In the genomic region with DNA sequence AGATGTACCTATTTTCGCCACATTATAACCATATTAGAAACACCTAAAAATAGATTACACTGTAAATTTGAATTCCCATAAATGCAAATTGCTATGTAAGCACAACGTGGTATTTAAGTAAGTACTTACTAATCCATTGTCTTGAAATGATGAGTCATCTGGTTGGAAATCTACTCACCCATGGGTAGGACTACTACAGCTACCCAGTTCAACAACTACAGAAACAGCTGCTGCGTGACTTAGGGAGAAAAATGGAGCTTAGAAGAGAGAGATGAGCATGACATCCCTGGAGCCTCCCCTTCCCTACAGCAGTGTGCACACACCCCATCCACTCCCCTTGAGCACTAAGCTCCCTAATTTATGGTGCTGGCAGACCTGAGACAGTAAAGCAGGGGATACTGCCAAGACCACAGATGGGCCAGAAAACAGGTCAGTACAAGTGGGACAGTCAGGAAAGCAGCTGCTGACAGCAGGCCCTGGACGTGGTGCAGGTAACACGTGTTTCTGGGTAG, we compare ENCODE assay signal across 11 cellular contexts. TPM values are rescaled to one million over a fixed set of nuclear protein-coding genes. Genes with fewer than 3 reads are reported as not detected.
DNase-seq lines count a peak whose midpoint lies in the region; ATAC-seq, FAIRE-seq and TF ChIP-seq lines count a peak whose summit lies in the region.
"Had no signal": no experiment of that assay in that cellular context is flagged by ENCODE, and none has a peak within 500 bp of the region (broad histone marks: within the 10 kb centered on the region; RNA-seq: fewer than 3 reads in every experiment).

No MANE protein-coding gene starts in this region.

- no peak for FAIRE-seq in endothelial cell of umbilical vein (lab: Jason Lieb, UNC)

- H3K79me2 ChIP-seq in endothelial cell of umbilical vein (ENCODE audit: control insufficient read depth, insufficient read depth, low read length): no peaks in the 10 kb centered on the region

- no peaks in the 10 kb centered on the region for H3K9me3 ChIP-seq in endothelial cell of umbilical vein (replicated peaks; ENCODE audit: control insufficient read depth, insufficient read depth, low read length)

- peaks cover 0 to 2% of the 10 kb centered on the region in 2 experiments for H3K27me3 ChIP-seq in endothelial cell of umbilical vein (ENCODE audit: control insufficient read depth in 2 of 2, insufficient read depth in 2 of 2, low read length in 2 of 2)

- no peak overlapping the region for H2AFZ ChIP-seq in endothelial cell of umbilical vein (ENCODE audit: low read depth, low read length)

- H3K9me1 ChIP-seq in endothelial cell of umbilical vein (replicated peaks; ENCODE audit: control insufficient read depth, extremely low read depth, insufficient read depth, low read length): no peaks in the 10 kb centered on the region

- CTCF ChIA-PET in endothelial cell of umbilical vein (lab: Charles Lee): interaction anchor here (0.8 kb wide), 1 partner anchor 33 kb away, joined by 3 read pairs; a partner anchor contains a TSS

- no peaks in the 10 kb centered on the region for H3K4me1 ChIP-seq in endothelial cell of umbilical vein (ENCODE audit: control insufficient read depth, extremely low read depth, insufficient read depth, low read length)

- dilution Hi-C loops in endothelial cell of umbilical vein (cut with MboI; ENCODE audit: extremely low pct_ligation_motif_present, low sequenced_read_pairs): no loop called here

- TF ChIP-seq POLR2A in endothelial cell of umbilical vein (IDR thresholded peaks at IDR 0.05; ENCODE audit: low read depth, low read length): no peak

- H3K4me2 ChIP-seq in endothelial cell of umbilical vein (ENCODE audit: insufficient read depth, low read length): no peak overlapping the region

- TF ChIP-seq CTCF in endothelial cell of umbilical vein (IDR thresholded peaks at IDR 0.05; ENCODE audit: extremely low read depth in 1 of 2, insufficient read depth in 1 of 2, low read depth in 1 of 2, low read length in 2 of 2): no peak

- intact Hi-C loops in endothelial cell of umbilical vein (cut with micrococcal nuclease): no loop called here

- no peak overlapping the region for H3K4me3 ChIP-seq in endothelial cell of umbilical vein (replicated peaks in 1 of 3; ENCODE audit: insufficient read depth in 1 of 3, low read depth in 1 of 3, low read length in 3 of 3)

- H3K27ac ChIP-seq in endothelial cell of umbilical vein (ENCODE audit: insufficient read depth, low read depth, low read length): no peak overlapping the region

- no TSS peak for BruUV-seq in endothelial cell of umbilical vein (replicated peaks; lab: Mats Ljungman, UMichigan)

- H3K9ac ChIP-seq in endothelial cell of umbilical vein (replicated peaks; ENCODE audit: extremely low read depth, insufficient read depth, low read length): no peak overlapping the region

- ATAC-seq in GM21423 (IDR thresholded peaks at IDR 0.05; ENCODE audit: unreplicated experiment) (peak; percentile 29), HG02970 (IDR thresholded peaks at IDR 0.05; ENCODE audit: low FRiP score, unreplicated experiment) (no peak), HG03108 (IDR thresholded peaks at IDR 0.05; ENCODE audit: unreplicated experiment) (no peak), HG03571 (IDR thresholded peaks at IDR 0.05; ENCODE audit: unreplicated experiment) (no peak)

- H4K20me1 ChIP-seq in endothelial cell of umbilical vein (replicated peaks; ENCODE audit: control insufficient read depth, extremely low read depth, insufficient read depth, low read length): no peaks in the 10 kb centered on the region

- POLR2A ChIA-PET in endothelial cell of umbilical vein (lab: Charles Lee): no interaction called here

- peak; percentile 68 for DNase-seq in COLO829 (ENCODE audit: low spot score)
- peak; percentile 24 for DNase-seq in NCI-H146 (lab: John Stamatoyannopoulos, UW)
- DNase-seq in endothelial cell of umbilical vein (ENCODE audit: low read depth, low spot score): peak; percentile 18
- DNase-seq in activated effector memory CD4-positive, alpha-beta T cell treated with Interleukin-2 at 50 U/mL for 16 hours: no peak
- DNase-seq: activated T-cell treated with anti-CD3 and anti-CD28 coated beads for 4 hours, hippocampal formation, NCI-H1048 had no signal

- no peaks in the 10 kb centered on the region for H3K36me3 ChIP-seq in endothelial cell of umbilical vein (ENCODE audit: control insufficient read depth in 2 of 2, extremely low read depth in 1 of 2, insufficient read depth in 2 of 2, low read length in 2 of 2)

TF ChIP-seq in endothelial cell of umbilical vein, 7 proteins besides CTCF, POLR2A, EP300 and RAD21:
- TF ChIP-seq FOS (IDR thresholded peaks at IDR 0.05; ENCODE audit: borderline replicate concordance, insufficient read depth, low read length): peak; percentile 68
- no peak for TF ChIP-seq POLR2AphosphoS5 (IDR thresholded peaks at IDR 0.05; ENCODE audit: insufficient read depth, low read depth, low read length)
- TF ChIP-seq JUN (IDR thresholded peaks at IDR 0.05; ENCODE audit: borderline replicate concordance, insufficient read depth, insufficient read length, low read depth): peak; percentile 87
- no peak for TF ChIP-seq EZH2 (IDR thresholded peaks at IDR 0.05; ENCODE audit: borderline replicate concordance, low read depth, low read length, severe bottlenecking)
- TF ChIP-seq MYC (IDR thresholded peaks at IDR 0.05; ENCODE audit: low read depth, low read length): no peak
- TF ChIP-seq, protein P1, sequence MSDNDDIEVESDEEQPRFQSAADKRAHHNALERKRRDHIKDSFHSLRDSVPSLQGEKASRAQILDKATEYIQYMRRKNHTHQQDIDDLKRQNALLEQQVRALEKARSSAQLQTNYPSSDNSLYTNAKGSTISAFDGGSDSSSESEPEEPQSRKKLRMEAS (IDR thresholded peaks at IDR 0.05; ENCODE audit: insufficient read depth, insufficient read length): no peak
- TF ChIP-seq GATA2 (IDR thresholded peaks at IDR 0.05; ENCODE audit: insufficient read depth, insufficient read length, low read depth, low read length): no peak

RNA-seq across cellular contexts. Expression of a gene that starts 26.9 kb away (rescaled TPM):
- total RNA-seq in endothelial cell of umbilical vein: 0.90 and 2.0 TPM in 2 replicates
- 0.07 and 0.08 TPM in 2 replicates for polyA plus RNA-seq in endothelial cell of umbilical vein
- 0.13 TPM in 2 replicates for polyA plus RNA-seq in endothelial cell of umbilical vein (2011; cell fraction: cytosol; rRNA removed)
- 0.07 and 0.11 TPM in 2 replicates for polyA plus RNA-seq in endothelial cell of umbilical vein (2011; cell fraction: nucleus; rRNA removed)
- 0.05 and 0.27 TPM in 2 replicates for polyA plus RNA-seq in endothelial cell of umbilical vein (2012)
- polyA minus RNA-seq in endothelial cell of umbilical vein: 0.27 and 0.32 TPM in 2 replicates
- not detected for polyA minus RNA-seq in endothelial cell of umbilical vein (2011; cell fraction: cytosol; rRNA and poly(A)+ RNA removed)
- polyA minus RNA-seq in endothelial cell of umbilical vein (2011; cell fraction: nucleus; rRNA and poly(A)+ RNA removed): not detected in 2 replicates

RNA-seq across cellular contexts. Expression of a gene that starts 32.7 kb away (rescaled TPM):
- 84.9 and 96.6 TPM in 2 replicates for total RNA-seq in endothelial cell of umbilical vein
- polyA plus RNA-seq in endothelial cell of umbilical vein: 36.3 and 44.4 TPM in 2 replicates
- 40.5 and 45.2 TPM in 2 replicates for polyA plus RNA-seq in endothelial cell of umbilical vein (2011; cell fraction: cytosol; rRNA removed)
- polyA plus RNA-seq in endothelial cell of umbilical vein (2011; cell fraction: nucleus; rRNA removed): 38.4 and 45.2 TPM in 2 replicates
- polyA plus RNA-seq in endothelial cell of umbilical vein (2012): 31.7 and 47.9 TPM in 2 replicates
- polyA minus RNA-seq in endothelial cell of umbilical vein: 47.2 and 53.7 TPM in 2 replicates
- 13.6 TPM for polyA minus RNA-seq in endothelial cell of umbilical vein (2011; cell fraction: cytosol; rRNA and poly(A)+ RNA removed)
- polyA minus RNA-seq in endothelial cell of umbilical vein (2011; cell fraction: nucleus; rRNA and poly(A)+ RNA removed): 40.8 and 51.1 TPM in 2 replicates

RNA-seq across cellular contexts. Expression of a gene that starts 47.7 kb away (rescaled TPM):
- 7.7 and 9.6 TPM in 2 replicates for total RNA-seq in endothelial cell of umbilical vein
- 3.2 and 3.4 TPM in 2 replicates for polyA plus RNA-seq in endothelial cell of umbilical vein
- 2.5 and 2.8 TPM in 2 replicates for polyA plus RNA-seq in endothelial cell of umbilical vein (2011; cell fraction: cytosol; rRNA removed)
- polyA plus RNA-seq in endothelial cell of umbilical vein (2011; cell fraction: nucleus; rRNA removed): 12.8 and 15.9 TPM in 2 replicates
- polyA plus RNA-seq in endothelial cell of umbilical vein (2012): 1.6 and 2.0 TPM in 2 replicates
- polyA minus RNA-seq in endothelial cell of umbilical vein: 7.5 and 9.3 TPM in 2 replicates
- polyA minus RNA-seq in endothelial cell of umbilical vein (2011; cell fraction: cytosol; rRNA and poly(A)+ RNA removed): not detected
- 8.5 and 8.8 TPM in 2 replicates for polyA minus RNA-seq in endothelial cell of umbilical vein (2011; cell fraction: nucleus; rRNA and poly(A)+ RNA removed)
